22 cellular contexts compared by ENCODE assay signal in the genomic region with DNA sequence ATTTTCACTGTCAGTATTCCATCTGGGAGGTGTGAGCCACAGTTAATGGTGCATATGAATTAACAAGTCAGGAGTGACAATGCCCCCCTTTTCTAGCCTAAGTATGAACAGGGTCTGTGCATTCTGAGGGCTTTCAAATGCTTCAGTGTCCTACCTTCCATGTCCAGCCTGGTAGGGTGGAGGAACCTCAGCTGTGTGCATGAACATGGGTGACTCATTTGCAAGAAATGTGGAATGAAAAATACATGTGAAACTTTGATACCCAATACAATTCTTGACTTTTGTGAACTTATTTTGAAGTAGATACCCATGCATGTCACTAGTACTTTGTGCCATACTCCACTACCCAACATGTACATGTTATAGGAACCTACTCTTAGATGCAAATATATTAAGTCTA.
"Had no signal": no experiment of that assay in that cellular context is flagged by ENCODE, and none has a peak within 500 bp of the region (broad histone marks: within the 10 kb centered on the region; RNA-seq: fewer than 3 reads in every experiment).

No MANE protein-coding gene starts in this region.

- ATAC-seq: activated CD8-positive, alpha-beta T cell treated with anti-CD3 and anti-CD28 coated beads for 36 hours; activated naive CD4-positive, alpha-beta T cell treated with anti-CD3 and anti-CD28 coated beads, Interleukin-2, amount 50 U/mL, for 72 hours; activated T-cell treated with anti-CD3 and anti-CD28 coated beads, Interleukin-2, amount 50 U/mL, for 72 hours; effector memory CD8-positive, alpha-beta T cell; right lobe of liver; T-helper 17 cell had no signal

- H3K27ac Mint-ChIP-seq: activated B cell treated with CpG ODN at 0.5 μM for 24 hours; activated CD8-positive, alpha-beta T cell treated with anti-CD3 and anti-CD28 coated beads for 36 hours; activated naive CD4-positive, alpha-beta T cell treated with anti-CD3 and anti-CD28 coated beads, Interleukin-2, amount 50 U/mL, for 72 hours; activated T-cell treated with anti-CD3 and anti-CD28 coated beads, Interleukin-2, amount 50 U/mL, for 72 hours; effector memory CD8-positive, alpha-beta T cell; mesothelial cell of epicardium; nephron progenitor cell; progenitor cell of endocrine pancreas; stimulated activated naive CD8-positive, alpha-beta T cell treated with anti-CD3 and anti-CD28 coated beads, Interleukin-15, Interleukin-2, amounts not matched to agents 100 ng/mL and 50 ng/mL, for 24 hours; T-helper 17 cell; type B pancreatic cell had no signal

- H3K4me1 Mint-ChIP-seq: activated B cell treated with CpG ODN at 0.5 μM for 24 hours, mesothelial cell of epicardium, T-helper 17 cell had no signal

- DNase-seq: activated B cell treated with CpG ODN at 0.5 μM for 24 hours; activated CD4-positive, alpha-beta T cell treated with anti-CD3 and anti-CD28 coated beads for 48 hours; activated CD8-positive, alpha-beta T cell treated with anti-CD3 and anti-CD28 coated beads for 36 hours; activated gamma-delta T cell; activated T-cell treated with anti-CD3 and anti-CD28 coated beads, Interleukin-2, amount 50 U/mL, for 72 hours; amygdala; cerebellar nuclear complex; dermis blood vessel endothelial cell; effector memory CD8-positive, alpha-beta T cell; glutamatergic neuron; left colon; nephron progenitor cell; occipital lobe; right lobe of liver; T-helper 17 cell had no signal

- H3K4me3 Mint-ChIP-seq: activated B cell treated with CpG ODN at 0.5 μM for 24 hours; activated CD8-positive, alpha-beta T cell treated with anti-CD3 and anti-CD28 coated beads for 36 hours; activated T-cell treated with anti-CD3 and anti-CD28 coated beads, Interleukin-2, amount 50 U/mL, for 72 hours; brain; effector memory CD8-positive, alpha-beta T cell; mesothelial cell of epicardium; nephron progenitor cell; stimulated activated naive CD8-positive, alpha-beta T cell treated with anti-CD3 and anti-CD28 coated beads, Interleukin-15, Interleukin-2, amounts not matched to agents 100 ng/mL and 50 ng/mL, for 24 hours; T-helper 17 cell; type B pancreatic cell had no signal

- H3K27me3 Mint-ChIP-seq: activated B cell treated with CpG ODN at 0.5 μM for 24 hours; activated CD8-positive, alpha-beta T cell treated with anti-CD3 and anti-CD28 coated beads for 36 hours; effector memory CD8-positive, alpha-beta T cell; progenitor cell of endocrine pancreas; stimulated activated naive CD8-positive, alpha-beta T cell treated with anti-CD3 and anti-CD28 coated beads, Interleukin-15, Interleukin-2, amounts not matched to agents 100 ng/mL and 50 ng/mL, for 24 hours; T-helper 17 cell; type B pancreatic cell had no signal

- H3K27me3 ChIP-seq: right lobe of liver had no signal

- H3K4me3 ChIP-seq: lung, right lobe of liver had no signal

- H3K9me3 Mint-ChIP-seq: activated B cell treated with CpG ODN at 0.5 μM for 24 hours; stimulated activated naive CD8-positive, alpha-beta T cell treated with anti-CD3 and anti-CD28 coated beads, Interleukin-15, Interleukin-2, amounts not matched to agents 100 ng/mL and 50 ng/mL, for 24 hours; type B pancreatic cell had no signal

- H3K27ac ChIP-seq: right lobe of liver had no signal

- H3K4me1 ChIP-seq: right lobe of liver had no signal

- H3K9me3 ChIP-seq: right lobe of liver had no signal

- H3K36me3 ChIP-seq: right lobe of liver had no signal
